In genomic region chr15:63803106-63803886, GRCh38 we compare ENCODE assay signal across 1 cellular context.
TF ChIP-seq lines count a peak whose summit lies in the region.

No MANE protein-coding gene starts in this region.

TF ChIP-seq in HEK293, 187 proteins besides CTCF, POLR2A, EP300 and RAD21 (continued from another document):
- no peak for TF ChIP-seq HOXC10 (CRISPR knock-in tag; IDR thresholded peaks at IDR 0.05)
- TF ChIP-seq, protein P1, sequence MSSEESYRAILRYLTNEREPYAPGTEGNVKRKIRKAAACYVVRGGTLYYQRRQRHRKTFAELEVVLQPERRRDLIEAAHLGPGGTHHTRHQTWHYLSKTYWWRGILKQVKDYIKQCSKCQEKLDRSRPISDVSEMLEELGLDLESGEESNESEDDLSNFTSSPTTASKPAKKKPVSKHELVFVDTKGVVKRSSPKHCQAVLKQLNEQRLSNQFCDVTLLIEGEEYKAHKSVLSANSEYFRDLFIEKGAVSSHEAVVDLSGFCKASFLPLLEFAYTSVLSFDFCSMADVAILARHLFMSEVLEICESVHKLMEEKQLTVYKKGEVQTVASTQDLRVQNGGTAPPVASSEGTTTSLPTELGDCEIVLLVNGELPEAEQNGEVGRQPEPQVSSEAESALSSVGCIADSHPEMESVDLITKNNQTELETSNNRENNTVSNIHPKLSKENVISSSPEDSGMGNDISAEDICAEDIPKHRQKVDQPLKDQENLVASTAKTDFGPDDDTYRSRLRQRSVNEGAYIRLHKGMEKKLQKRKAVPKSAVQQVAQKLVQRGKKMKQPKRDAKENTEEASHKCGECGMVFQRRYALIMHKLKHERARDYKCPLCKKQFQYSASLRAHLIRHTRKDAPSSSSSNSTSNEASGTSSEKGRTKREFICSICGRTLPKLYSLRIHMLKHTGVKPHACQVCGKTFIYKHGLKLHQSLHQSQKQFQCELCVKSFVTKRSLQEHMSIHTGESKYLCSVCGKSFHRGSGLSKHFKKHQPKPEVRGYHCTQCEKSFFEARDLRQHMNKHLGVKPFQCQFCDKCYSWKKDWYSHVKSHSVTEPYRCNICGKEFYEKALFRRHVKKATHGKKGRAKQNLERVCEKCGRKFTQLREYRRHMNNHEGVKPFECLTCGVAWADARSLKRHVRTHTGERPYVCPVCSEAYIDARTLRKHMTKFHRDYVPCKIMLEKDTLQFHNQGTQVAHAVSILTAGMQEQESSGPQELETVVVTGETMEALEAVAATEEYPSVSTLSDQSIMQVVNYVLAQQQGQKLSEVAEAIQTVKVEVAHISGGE (tag by site-specific recombination; conservative IDR thresholded peaks at IDR 0.05; ENCODE audit: low read depth), result no peak
- TF ChIP-seq, protein P2, sequence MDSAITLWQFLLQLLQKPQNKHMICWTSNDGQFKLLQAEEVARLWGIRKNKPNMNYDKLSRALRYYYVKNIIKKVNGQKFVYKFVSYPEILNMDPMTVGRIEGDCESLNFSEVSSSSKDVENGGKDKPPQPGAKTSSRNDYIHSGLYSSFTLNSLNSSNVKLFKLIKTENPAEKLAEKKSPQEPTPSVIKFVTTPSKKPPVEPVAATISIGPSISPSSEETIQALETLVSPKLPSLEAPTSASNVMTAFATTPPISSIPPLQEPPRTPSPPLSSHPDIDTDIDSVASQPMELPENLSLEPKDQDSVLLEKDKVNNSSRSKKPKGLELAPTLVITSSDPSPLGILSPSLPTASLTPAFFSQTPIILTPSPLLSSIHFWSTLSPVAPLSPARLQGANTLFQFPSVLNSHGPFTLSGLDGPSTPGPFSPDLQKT (IDR thresholded peaks at IDR 0.05; ENCODE audit: borderline replicate concordance, low read depth, low read length), result no peak
- TF ChIP-seq REPIN1 (tag by site-specific recombination; IDR thresholded peaks at IDR 0.05; ENCODE audit: low read depth), result no peak
- no peak for TF ChIP-seq ZEB2 (tag by site-specific recombination; IDR thresholded peaks at IDR 0.05)
- TF ChIP-seq ZBTB44 (tag by site-specific recombination; IDR thresholded peaks at IDR 0.05), result no peak
- TF ChIP-seq ZNF169 (tag by site-specific recombination; IDR thresholded peaks at IDR 0.05), result no peak
- TF ChIP-seq ZNF155 (tag by site-specific recombination; IDR thresholded peaks at IDR 0.05), result no peak
- TF ChIP-seq, protein P3, sequence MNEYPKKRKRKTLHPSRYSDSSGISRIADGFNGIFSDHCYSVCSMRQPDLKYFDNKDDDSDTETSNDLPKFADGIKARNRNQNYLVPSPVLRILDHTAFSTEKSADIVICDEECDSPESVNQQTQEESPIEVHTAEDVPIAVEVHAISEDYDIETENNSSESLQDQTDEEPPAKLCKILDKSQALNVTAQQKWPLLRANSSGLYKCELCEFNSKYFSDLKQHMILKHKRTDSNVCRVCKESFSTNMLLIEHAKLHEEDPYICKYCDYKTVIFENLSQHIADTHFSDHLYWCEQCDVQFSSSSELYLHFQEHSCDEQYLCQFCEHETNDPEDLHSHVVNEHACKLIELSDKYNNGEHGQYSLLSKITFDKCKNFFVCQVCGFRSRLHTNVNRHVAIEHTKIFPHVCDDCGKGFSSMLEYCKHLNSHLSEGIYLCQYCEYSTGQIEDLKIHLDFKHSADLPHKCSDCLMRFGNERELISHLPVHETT (tag by site-specific recombination; IDR thresholded peaks at IDR 0.05), result no peak
- TF ChIP-seq ZNF660 (tag by site-specific recombination; IDR thresholded peaks at IDR 0.05), result no peak
- no peak for TF ChIP-seq ZNF350 (tag by site-specific recombination; IDR thresholded peaks at IDR 0.05)
- TF ChIP-seq ZNF791 (tag by site-specific recombination; IDR thresholded peaks at IDR 0.05), result no peak
TF ChIP-seq in HEK293: peak in this region for 5.
